ENCODE assay signal across 27 cellular contexts in genomic region chr1:199064971-199065370, GRCh38.
DNase-seq lines count a peak whose midpoint lies in the region; ATAC-seq, FAIRE-seq and TF ChIP-seq lines count a peak whose summit lies in the region.
"Had no signal": no experiment of that assay in that cellular context is flagged by ENCODE, and none has a peak within 500 bp of the region (broad histone marks: within the 10 kb centered on the region; RNA-seq: fewer than 3 reads in every experiment).

No MANE protein-coding gene starts in this region.

- intact Hi-C loops in A673 (cut with micrococcal nuclease; ENCODE audit: unreplicated experiment) = no loop called here
- intact Hi-C loops in CD8-positive, alpha-beta T cell (cut with DNase I, micrococcal nuclease) = no loop called here

- H3K36me3 ChIP-seq in A673 (ENCODE audit: insufficient read depth, low read length, poor library complexity, severe bottlenecking) = no peaks in the 10 kb centered on the region
- no peaks in the 10 kb centered on the region for H3K36me3 ChIP-seq in CD8-positive, alpha-beta T cell (ENCODE audit: insufficient read depth, low read length)
- H3K36me3 ChIP-seq: BLaER1 treated with 17β-estradiol and CSF1 and Interleukin-3, amounts not matched to agents 10 nM and 100 nM; right lobe of liver; transverse colon had no signal

- TF ChIP-seq CTCF in A673 (conservative IDR thresholded peaks at IDR 0.05; ENCODE audit: low read depth, low read length) (no peak), epithelial cell of esophagus (IDR thresholded peaks at IDR 0.05; ENCODE audit: insufficient read depth, low read depth, low read length, missing control alignments) (no peak)
- TF ChIP-seq CTCF in CD8-positive, alpha-beta T cell (IDR thresholded peaks at IDR 0.05) = no peak

- H3K27ac ChIP-seq in A673 (ENCODE audit: low read depth, low read length, poor library complexity, severe bottlenecking) = no peak overlapping the region
- no peak overlapping the region for H3K27ac ChIP-seq in CD8-positive, alpha-beta T cell (ENCODE audit: low read depth, low read length)
- H3K27ac ChIP-seq: BLaER1 treated with 17β-estradiol and CSF1 and Interleukin-3, amounts not matched to agents 10 nM and 100 nM; right lobe of liver; SK-N-MC; transverse colon had no signal

- H3K27me3 Mint-ChIP-seq in CD8-positive, alpha-beta T cell (ENCODE audit: low read depth) = no peaks in the 10 kb centered on the region
- H3K27me3 Mint-ChIP-seq: activated CD4-positive, alpha-beta T cell treated with anti-CD3 and anti-CD28 coated beads for 36 hours; progenitor cell of endocrine pancreas had no signal

- H3K27me3 ChIP-seq in A673 (replicated peaks; ENCODE audit: insufficient read depth, low read depth, low read length, poor library complexity) = no peaks in the 10 kb centered on the region
- no peaks in the 10 kb centered on the region for H3K27me3 ChIP-seq in CD8-positive, alpha-beta T cell (ENCODE audit: insufficient read depth, low read length)
- H3K27me3 ChIP-seq: BLaER1 treated with 17β-estradiol and CSF1 and Interleukin-3, amounts not matched to agents 10 nM and 100 nM; right lobe of liver; transverse colon had no signal

- H3K4me3 Mint-ChIP-seq in CD8-positive, alpha-beta T cell = no peak overlapping the region
- H3K4me3 Mint-ChIP-seq: activated CD4-positive, alpha-beta T cell treated with anti-CD3 and anti-CD28 coated beads for 36 hours had no signal

- no peak overlapping the region for H3K27ac Mint-ChIP-seq in CD8-positive, alpha-beta T cell
- H3K27ac Mint-ChIP-seq: activated CD4-positive, alpha-beta T cell treated with anti-CD3 and anti-CD28 coated beads for 36 hours; progenitor cell of endocrine pancreas had no signal

- DNase-seq in A673 (ENCODE audit: low spot score) (peak; percentile 21), GM18507 (ENCODE audit: extremely low spot score, insufficient read length, low read depth) (no peak), NCI-H446 treated with DMSO at 0.1 percent for 48 hours (lab: John Stamatoyannopoulos, UW) (peak; percentile 15), epithelial cell of esophagus (ENCODE audit: low read depth) (peak; percentile 4), inferior parietal cortex (ENCODE audit: extremely low spot score) (no peak), NCI-H1694 treated with DMSO at 0.1 percent for 48 hours (lab: John Stamatoyannopoulos, UW) (no peak)
- no peak for DNase-seq in CD8-positive, alpha-beta T cell
- DNase-seq: activated CD4-positive, alpha-beta T cell treated with anti-CD3 and anti-CD28 coated beads for 36 hours; activated T-cell treated with anti-CD3 and anti-CD28 coated beads for 4 hours; cerebellar nuclear complex; effector CD4-positive, alpha-beta T cell; erythroblast; NCI-H1105 treated with DMSO at 0.1 percent for 48 hours; NCI-H2029; NCI-H2227 treated with DMSO at 0.1 percent for 48 hours; NCI-H774; right lobe of liver; stimulated activated CD4-positive, alpha-beta T cell treated with anti-CD3 and anti-CD28 coated beads, Interleukin-12 subunit alpha, Interleukin-12 subunit beta, amount 100 ng/mL, for 4 hours; stimulated activated CD4-positive, alpha-beta T cell treated with anti-CD3 and anti-CD28 coated beads, Interleukin-4, amount 100 ng/mL, for 1 hour; T-helper 2 cell; transverse colon had no signal

- no peaks in the 10 kb centered on the region for H3K4me1 ChIP-seq in A673 (ENCODE audit: insufficient read depth, low read length, poor library complexity, severe bottlenecking)
- no peaks in the 10 kb centered on the region for H3K4me1 ChIP-seq in CD8-positive, alpha-beta T cell (ENCODE audit: insufficient read depth, low read length)
- H3K4me1 ChIP-seq: BLaER1 treated with 17β-estradiol and CSF1 and Interleukin-3, amounts not matched to agents 10 nM and 100 nM; right lobe of liver; transverse colon had no signal

- H3K4me3 ChIP-seq in A673 (ENCODE audit: low read depth, low read length, poor library complexity, severe bottlenecking) (no peak overlapping the region), epithelial cell of esophagus (ENCODE audit: low read length) (no peak overlapping the region)
- H3K4me3 ChIP-seq in CD8-positive, alpha-beta T cell (ENCODE audit: low read depth, low read length) = no peak overlapping the region
- H3K4me3 ChIP-seq: BLaER1 treated with 17β-estradiol and CSF1 and Interleukin-3, amounts not matched to agents 10 nM and 100 nM; GM12878; right lobe of liver; SK-N-MC; transverse colon had no signal

- peak; percentile 24 for FAIRE-seq in GM18507 (lab: Jason Lieb, UNC)
- FAIRE-seq: GM12878 had no signal

- no peaks in the 10 kb centered on the region for H3K9me3 Mint-ChIP-seq in CD8-positive, alpha-beta T cell

- no peaks in the 10 kb centered on the region for H3K9me3 ChIP-seq in A673 (ENCODE audit: low read depth, low read length, poor library complexity, severe bottlenecking)
- H3K9me3 ChIP-seq in CD8-positive, alpha-beta T cell (ENCODE audit: low read length) = no peaks in the 10 kb centered on the region
- H3K9me3 ChIP-seq: BLaER1 treated with 17β-estradiol and CSF1 and Interleukin-3, amounts not matched to agents 10 nM and 100 nM; right lobe of liver; transverse colon had no signal

- POLR2A ChIA-PET in A673 (lab: Charles Lee; ENCODE audit: low non-redundant PET) = no interaction called here
- POLR2A ChIA-PET in CD8-positive, alpha-beta T cell (lab: Charles Lee) = no interaction called here

- no peaks in the 10 kb centered on the region for H3K36me3 Mint-ChIP-seq in CD8-positive, alpha-beta T cell

- CTCF ChIA-PET in A673 (lab: Charles Lee) = interaction anchor here (0.6 kb wide), 1 partner anchor 357 kb away, joined by 3 read pairs; no protein-coding TSS in a partner anchor
- CTCF ChIA-PET in CD8-positive, alpha-beta T cell (lab: Charles Lee) = no interaction called here

- BruUV-seq in A673 (replicated peaks; lab: Mats Ljungman, UMichigan) = no TSS peak

- peaks cover 4% of the 10 kb centered on the region for H3K4me1 Mint-ChIP-seq in CD8-positive, alpha-beta T cell (ENCODE audit: low read depth)

- no peak for ATAC-seq in CD8-positive, alpha-beta T cell
- ATAC-seq in esophagus mucosa = no peak
- ATAC-seq: activated CD4-positive, alpha-beta T cell treated with anti-CD3 and anti-CD28 coated beads for 36 hours; GM12878; left lobe of liver; right lobe of liver had no signal

Comparison
In these comparisons a context has a peak if more than half of its experiments do, and no peak if none do; other contexts are left out.
1. DNase-seq: peak in A673 (single experiment), NCI-H446 treated with DMSO at 0.1 percent for 48 hours (single experiment) and epithelial cell of esophagus (single experiment); none in GM18507 (single experiment), CD8-positive, alpha-beta T cell (0 of 7), inferior parietal cortex (single experiment) and NCI-H1694 treated with DMSO at 0.1 percent for 48 hours (single experiment).